Comparison of ENCODE assay signal across 27 cellular contexts in genomic region chr3:78260388-78260787, GRCh38.
"Had no signal": no experiment of that assay in that cellular context is flagged by ENCODE, and none has a peak within 500 bp of the region (broad histone marks: within the 10 kb centered on the region; RNA-seq: fewer than 3 reads in every experiment).

No MANE protein-coding gene starts in this region.

- ATAC-seq: foreskin keratinocyte; gastroesophageal sphincter; heart left ventricle; left lobe of liver; mucosa of descending colon; natural killer cell treated with Interleukin-12 subunit alpha and Interleukin-12 subunit beta and Interleukin-15 and Interleukin-18, amount 100 ng/mL, for 72 hours; right lobe of liver; stimulated activated naive CD8-positive, alpha-beta T cell treated with anti-CD3 and anti-CD28 coated beads, Interleukin-15, amount 100 ng/mL, for 72 hours had no signal

- H3K79me2 ChIP-seq: hepatocyte, parathyroid adenoma had no signal

- H3K36me3 ChIP-seq: colonic mucosa, esophagus muscularis mucosa, gastroesophageal sphincter, heart left ventricle, neutrophil, right lobe of liver, thyroid gland had no signal

- H3K27ac ChIP-seq: colonic mucosa, esophagus muscularis mucosa, foreskin keratinocyte, gastroesophageal sphincter, heart left ventricle, hepatocyte, neutrophil, parathyroid adenoma, right lobe of liver, thyroid gland had no signal

- H3K4me2 ChIP-seq: hepatocyte had no signal

- FAIRE-seq: endothelial cell of umbilical vein, kidney, small intestine had no signal

- H3K9me3 ChIP-seq: colonic mucosa, esophagus muscularis mucosa, gastroesophageal sphincter, mucosa of descending colon, neutrophil, right lobe of liver, thyroid gland had no signal

- H3K4me1 ChIP-seq: colonic mucosa, esophagus muscularis mucosa, foreskin keratinocyte, gastroesophageal sphincter, heart left ventricle, parathyroid adenoma, right lobe of liver, thyroid gland had no signal

- DNase-seq: colonic mucosa; effector CD8-positive, alpha-beta T cell; endodermal cell; foreskin keratinocyte; heart left ventricle; kidney; mesenchymal stem cell; mucosa of descending colon; naive B cell; right lobe of liver; small intestine; stimulated activated CD4-positive, alpha-beta T cell treated with anti-CD3 and anti-CD28 coated beads, Interleukin-12 subunit alpha, Interleukin-12 subunit beta, amount 100 ng/mL, for 4 hours; stimulated activated CD4-positive, alpha-beta T cell treated with anti-CD3 and anti-CD28 coated beads, Interleukin-1b, Interleukin-23, amount 100 ng/mL, for 48 hours; stimulated activated CD4-positive, alpha-beta T cell treated with anti-CD3 and anti-CD28 coated beads, Interleukin-4, amount 100 ng/mL, for 1 hour; stimulated activated CD8-positive, alpha-beta memory T cell treated with anti-CD3 and anti-CD28 coated beads, Interleukin-4, amount 100 ng/mL, for 48 hours; stimulated activated naive CD4-positive, alpha-beta T cell; stimulated activated naive CD8-positive, alpha-beta T cell treated with anti-CD3 and anti-CD28 coated beads, Interleukin-15, amount 100 ng/mL, for 72 hours; thyroid gland had no signal

- H2AFZ ChIP-seq: hepatocyte, parathyroid adenoma had no signal

- H3K9ac ChIP-seq: parathyroid adenoma had no signal

- H3K4me3 ChIP-seq: colonic mucosa, esophagus muscularis mucosa, gastroesophageal sphincter, heart left ventricle, hepatocyte, lung, mucosa of descending colon, right lobe of liver, thyroid gland had no signal

- H3K27me3 ChIP-seq: colonic mucosa, esophagus muscularis mucosa, foreskin keratinocyte, gastroesophageal sphincter, heart left ventricle, hepatocyte, neutrophil, right lobe of liver, thyroid gland had no signal
